Comparison of ENCODE assay signal across 8 cellular contexts in genomic region chr11:77473801-77474508, GRCh38. TPM values are rescaled to one million over a fixed set of nuclear protein-coding genes. Genes with fewer than 3 reads are reported as not detected.
DNase-seq lines count a peak whose midpoint lies in the region; ATAC-seq and TF ChIP-seq lines count a peak whose summit lies in the region.

Gene PAK1, minus strand, starts transcription at chr11:77474094. Its CDS starts 81,574 bp downstream, at chr11:77392520.

- DNase-seq in AG04450 (ENCODE audit: low read depth, low spot score) (peak; percentile 34), NCI-H226 (peak; percentile 81), choroid plexus epithelial cell (ENCODE audit: low read depth) (peak; percentile 78)
- DNase-seq in activated CD4-positive, alpha-beta T cell treated with anti-CD3 and anti-CD28 coated beads for 4 hours: peak; percentile 89 to 91
- DNase-seq in stimulated activated CD4-positive, alpha-beta T cell treated with anti-CD3 and anti-CD28 coated beads, Interleukin-1b, Interleukin-23, amount 100 ng/mL, for 1 hour (ENCODE audit: low read depth in 2 of 2): peak; percentile 71 to 74

- peaks cover 29% of the 10 kb centered on the region for H3K27me3 ChIP-seq in AG04450 (ENCODE audit: control insufficient read depth, insufficient read depth, low read length)
- no peaks in the 10 kb centered on the region for H3K27me3 ChIP-seq in layer of hippocampus (ENCODE audit: control insufficient read depth, insufficient read depth, low read length)

- no peaks in the 10 kb centered on the region for H3K9me3 ChIP-seq in AG04450 (ENCODE audit: control insufficient read depth, insufficient read depth, low read length)

- H3K27ac ChIP-seq in AG04450 (ENCODE audit: low read depth, low read length): no peak within 1 kb of the TSS
- peak within 1 kb of the TSS; percentile 38 for H3K27ac ChIP-seq in layer of hippocampus (ENCODE audit: low read depth, low read length)

- POLR2A ChIA-PET in AG04450 (lab: Yijun Ruan, JAX): no interaction called here

- CTCF ChIA-PET in AG04450 (lab: Charles Lee): no interaction called here

- peak within 1 kb of the TSS; percentile 67 for H3K4me3 ChIP-seq in AG04450 (ENCODE audit: low read depth, low read length)
- H3K4me3 ChIP-seq in choroid plexus epithelial cell (ENCODE audit: low read depth, low read length): peak within 1 kb of the TSS; percentile 59

- peak; percentile 30 for TF ChIP-seq CTCF in AG04450 (IDR thresholded peaks at IDR 0.05; ENCODE audit: low read depth, low read length)
- peak; percentile 31 for TF ChIP-seq CTCF in choroid plexus epithelial cell (conservative IDR thresholded peaks at IDR 0.05; ENCODE audit: low read depth, low read length)

- ATAC-seq in GM18907 (IDR thresholded peaks at IDR 0.05; ENCODE audit: unreplicated experiment): peak; percentile 66
- ATAC-seq in HG03159 (IDR thresholded peaks at IDR 0.05; ENCODE audit: unreplicated experiment): peak; percentile 68

RNA-seq across cellular contexts. Expression of gene PAK1, which starts in this region (rescaled TPM):
- 60.1 and 70.3 TPM in 2 replicates for polyA plus RNA-seq in AG04450 (2011; rRNA removed)
- 76.2 and 99.0 TPM in 2 replicates for polyA minus RNA-seq in AG04450 (2011; rRNA and poly(A)+ RNA removed)

Comparison
In these comparisons a context has a peak if more than half of its experiments do, and no peak if none do; other contexts are left out.
1. DNase-seq: peak in every context shown above with its lines; median percentile 90 in activated CD4-positive, alpha-beta T cell treated with anti-CD3 and anti-CD28 coated beads for 4 hours; 81 in NCI-H226; 78 in choroid plexus epithelial cell; 72 in stimulated activated CD4-positive, alpha-beta T cell treated with anti-CD3 and anti-CD28 coated beads, Interleukin-1b, Interleukin-23, amount 100 ng/mL, for 1 hour; 34 in AG04450.